In genomic region chr2:214593723-214594122, GRCh38 we compare ENCODE assay signal across 14 cellular contexts.
DNase-seq lines count a peak whose midpoint lies in the region; ATAC-seq, FAIRE-seq and TF ChIP-seq lines count a peak whose summit lies in the region.
"Had no signal": no experiment of that assay in that cellular context is flagged by ENCODE, and none has a peak within 500 bp of the region (broad histone marks: within the 10 kb centered on the region; RNA-seq: fewer than 3 reads in every experiment).

No MANE protein-coding gene starts in this region.

- DNase-seq in H54 (ENCODE audit: insufficient read length, low spot score) (peak; percentile 11), adipocyte (ENCODE audit: low read depth) (peak; percentile 72), iPS DF 6.9 (ENCODE audit: low read depth, low spot score) (peak; percentile 22), skeletal muscle cell (ENCODE audit: low read depth) (peak; percentile 54), AG08395 (ENCODE audit: low spot score) (no peak), UCSD-AML1 (lab: John Stamatoyannopoulos, UW; ENCODE audit: unreplicated experiment) (no peak)
- DNase-seq: DMS153, NCI-H1417 treated with DMSO at 0.1 percent for 48 hours, uterus had no signal

- H3K36me3 ChIP-seq in adipocyte (ENCODE audit: control insufficient read depth, insufficient read depth, low read length, severe bottlenecking) (no peaks in the 10 kb centered on the region), iPS DF 6.9 (ENCODE audit: control insufficient read depth, insufficient read depth, low read length) (no peaks in the 10 kb centered on the region)
- H3K36me3 ChIP-seq: uterus had no signal

- no peak for TF ChIP-seq POLR2A in H54 (IDR thresholded peaks at IDR 0.05; ENCODE audit: low read depth, low read length)

- no CpG with 5 or more reads among the region's 1 CpG for WGBS in iPS DF 6.9 (ENCODE audit: insufficient coverage, insufficient read length)

- no peaks in the 10 kb centered on the region for H3K27me3 ChIP-seq in adipocyte (replicated peaks; ENCODE audit: control insufficient read depth, insufficient read depth, low read length)
- H3K27me3 ChIP-seq in iPS DF 6.9 (ENCODE audit: control insufficient read depth, insufficient read depth, low read length): peaks cover 7% of the 10 kb centered on the region; the same call in 1 of the 2 replicates
- H3K27me3 ChIP-seq: uterus had no signal

- H3K4me3 ChIP-seq in adipocyte (ENCODE audit: low read length): no peak overlapping the region
- no peak overlapping the region for H3K4me3 ChIP-seq in iPS DF 6.9 (ENCODE audit: low read length)
- no peak overlapping the region for H3K4me3 ChIP-seq in skeletal muscle cell (ENCODE audit: low read depth, low read length)
- H3K4me3 ChIP-seq: coronary artery, uterus had no signal

- peaks cover 8% of the 10 kb centered on the region for H3K4me1 ChIP-seq in adipocyte (ENCODE audit: control insufficient read depth, insufficient read depth, low read length)
- no peaks in the 10 kb centered on the region for H3K4me1 ChIP-seq in iPS DF 6.9 (ENCODE audit: control insufficient read depth, insufficient read depth, low read length)
- H3K4me1 ChIP-seq: parathyroid adenoma, uterus had no signal

- no peak for ATAC-seq in GM18511 (IDR thresholded peaks at IDR 0.05; ENCODE audit: unreplicated experiment)
- ATAC-seq in HG02852 (IDR thresholded peaks at IDR 0.05; ENCODE audit: unreplicated experiment): no peak
- ATAC-seq: activated T-helper 17 cell treated with anti-CD3 and anti-CD28 coated beads, Interleukin-2, amount 50 U/mL, for 72 hours had no signal

- peak; percentile 98 for FAIRE-seq in H54 (lab: Jason Lieb, UNC)

- H3K9ac ChIP-seq in adipocyte (ENCODE audit: low read length): no peak overlapping the region
- H3K9ac ChIP-seq: parathyroid adenoma had no signal

- H3K27ac ChIP-seq in iPS DF 6.9 (ENCODE audit: low read length): no peak overlapping the region
- H3K27ac ChIP-seq: parathyroid adenoma, uterus had no signal

- H3K9me3 ChIP-seq in adipocyte (ENCODE audit: control insufficient read depth, low read length) (no peaks in the 10 kb centered on the region), iPS DF 6.9 (ENCODE audit: control insufficient read depth, insufficient read depth, low read length) (no peaks in the 10 kb centered on the region)
- H3K9me3 ChIP-seq: uterus had no signal

Comparison
In these comparisons a context has a peak if more than half of its experiments do, and no peak if none do; other contexts are left out.
1. DNase-seq: peak in H54 (single experiment), adipocyte (single experiment), iPS DF 6.9 (single experiment) and skeletal muscle cell (single experiment); none in AG08395 (single experiment) and UCSD-AML1 (single experiment).